ENCODE assay signal across 22 cellular contexts in the genomic region with DNA sequence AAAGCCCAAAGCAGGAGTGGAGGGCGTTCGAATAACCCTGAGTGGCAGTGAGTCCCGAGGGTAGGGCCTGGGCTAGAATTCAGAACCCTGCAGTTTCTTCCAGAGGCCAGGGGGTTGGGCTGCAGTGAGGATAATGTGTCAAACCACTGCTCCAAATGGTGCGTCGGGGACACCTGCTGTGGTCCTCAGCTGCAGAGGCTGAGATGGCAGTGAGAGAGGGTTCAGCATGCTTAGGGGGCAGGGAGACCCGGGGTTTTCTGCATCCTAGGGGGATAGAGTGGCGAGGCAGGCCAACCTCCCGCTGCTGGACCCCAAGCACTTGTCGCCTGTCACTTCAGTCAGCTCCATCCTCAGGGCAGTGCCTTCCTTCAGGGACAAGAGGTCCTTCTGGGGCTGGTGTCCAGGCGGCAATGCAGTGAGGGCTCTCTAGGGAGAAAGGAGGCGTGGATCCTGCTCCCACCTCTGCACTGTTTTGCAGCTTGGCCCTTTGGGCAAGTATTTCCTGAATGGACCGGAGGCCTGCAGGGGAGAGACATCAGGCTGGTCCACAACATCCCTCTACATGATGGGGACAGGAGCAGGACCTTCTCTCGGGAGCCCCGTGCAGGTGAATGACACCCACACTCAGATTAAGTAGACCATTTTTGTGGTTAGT. TPM values are rescaled to one million over a fixed set of nuclear protein-coding genes. Genes with fewer than 3 reads are reported as not detected.
"Had no signal": no experiment of that assay in that cellular context is flagged by ENCODE, and none has a peak within 500 bp of the region (broad histone marks: within the 10 kb centered on the region; RNA-seq: fewer than 3 reads in every experiment).

No MANE protein-coding gene starts in this region.

- DNase-seq: activated CD4-positive, alpha-beta T cell treated with anti-CD3 and anti-CD28 coated beads, Interleukin-2, amount 50 U/mL, for 48 hours; activated CD8-positive, alpha-beta memory T cell treated with anti-CD3 and anti-CD28 coated beads, Interleukin-2, amount 10 ng/mL, durations not matched to agents 7 days and 5 days; activated effector memory CD4-positive, alpha-beta T cell treated with Interleukin-2 at 50 U/mL for 16 hours; activated naive CD4-positive, alpha-beta T cell treated with anti-CD3 and anti-CD28 coated beads, Interleukin-2, amount 50 U/mL, for 16 hours; activated T-cell treated with anti-CD3 and anti-CD28 coated beads, Interleukin-2, amount 50 U/mL, for 1 hour; colonic mucosa; glutamatergic neuron; left ventricle myocardium superior; nephron progenitor cell; occipital lobe; right lobe of liver; stimulated activated CD4-positive, alpha-beta T cell treated with anti-CD3 and anti-CD28 coated beads, Interleukin-12 subunit alpha, Interleukin-12 subunit beta, amount 100 ng/mL, for 4 hours; stimulated activated CD4-positive, alpha-beta T cell treated with anti-CD3 and anti-CD28 coated beads, Interleukin-2, amount 100 ng/mL, for 24 hours; T-helper 1 cell; T1000; thyroid gland had no signal

- H3K27me3 ChIP-seq: adrenal gland, cardiac muscle cell, colonic mucosa, right lobe of liver, thyroid gland, uterus had no signal

- H3K27ac Mint-ChIP-seq: activated CD8-positive, alpha-beta memory T cell treated with anti-CD3 and anti-CD28 coated beads, Interleukin-2, amount 10 ng/mL, durations not matched to agents 7 days and 5 days; nephron progenitor cell had no signal

- H3K4me1 ChIP-seq: colonic mucosa, esophagus muscularis mucosa, prostate gland, right lobe of liver, thyroid gland, uterus had no signal

- H3K9me3 Mint-ChIP-seq: nephron progenitor cell had no signal

- H3K4me3 ChIP-seq: adrenal gland, cardiac muscle cell, colonic mucosa, esophagus muscularis mucosa, prostate gland, right lobe of liver, thyroid gland, uterus had no signal

- H3K9me3 ChIP-seq: adrenal gland, colonic mucosa, prostate gland, right lobe of liver, thyroid gland, uterus had no signal

- H3K4me3 Mint-ChIP-seq: activated CD8-positive, alpha-beta memory T cell treated with anti-CD3 and anti-CD28 coated beads, Interleukin-2, amount 10 ng/mL, durations not matched to agents 7 days and 5 days; nephron progenitor cell had no signal

- H3K27ac ChIP-seq: adrenal gland, cardiac muscle cell, colonic mucosa, esophagus muscularis mucosa, prostate gland, right lobe of liver, thyroid gland, uterus had no signal

- H3K36me3 ChIP-seq: adrenal gland, cardiac muscle cell, colonic mucosa, esophagus muscularis mucosa, prostate gland, right lobe of liver, thyroid gland, uterus had no signal

- H3K36me3 Mint-ChIP-seq: activated CD8-positive, alpha-beta memory T cell treated with anti-CD3 and anti-CD28 coated beads, Interleukin-2, amount 10 ng/mL, durations not matched to agents 7 days and 5 days had no signal

- ATAC-seq: activated CD8-positive, alpha-beta memory T cell treated with anti-CD3 and anti-CD28 coated beads, Interleukin-2, amount 10 ng/mL, durations not matched to agents 7 days and 5 days; left ventricle myocardium superior; right lobe of liver had no signal

RNA-seq across cellular contexts. Expression of gene NTSR2, which starts 8.4 kb away (rescaled TPM):
- total RNA-seq: activated CD8-positive, alpha-beta memory T cell treated with anti-CD3 and anti-CD28 coated beads, Interleukin-2, amount 10 ng/mL, durations not matched to agents 7 days and 5 days; cardiac muscle cell; colonic mucosa; esophagus muscularis mucosa; kidney epithelial cell; left ventricle myocardium superior; right lobe of liver; thyroid gland; uterus had no signal
- polyA plus RNA-seq: cardiac muscle cell had no signal
